Comparison of ENCODE assay signal across 8 cellular contexts in genomic region chr10:87082219-87082618, GRCh38. TPM values are rescaled to one million over a fixed set of nuclear protein-coding genes. Genes with fewer than 3 reads are reported as not detected.
DNase-seq lines count a peak whose midpoint lies in the region; ATAC-seq, FAIRE-seq and TF ChIP-seq lines count a peak whose summit lies in the region.
"Not testable (repeated sequence)": the region's sequence is repeated elsewhere in the genome, so short reads cannot be mapped to it uniquely, and the experiment has no call there.

No MANE protein-coding gene starts in this region.

- intact Hi-C loops in CD4-positive, alpha-beta memory T cell (cut with micrococcal nuclease); activated CD4-positive, alpha-beta T cell treated with anti-CD3 and anti-CD28 coated beads for 36 hours (cut with DNase I, micrococcal nuclease); esophagus squamous epithelium (cut with DNase I); thyroid gland (cut with DNase I): not testable (repeated sequence)

- peak; percentile 46; the same call in 1 of the 2 replicates for TF ChIP-seq EP300 in Ishikawa (IDR thresholded peaks at IDR 0.05; ENCODE audit: borderline replicate concordance)

- dilution Hi-C loops in keratinocyte (cut with MboI; ENCODE audit: extremely low pct_ligation_motif_present, low sequenced_read_pairs), result not testable (repeated sequence)

- POLR2A ChIA-PET in CD4-positive, alpha-beta memory T cell (lab: Charles Lee; ENCODE audit: partially characterized antibody), result interaction anchor here (3.6 kb wide), 1 partner anchor 12 kb away, joined by 34 read pairs; the partner anchor contains the start of genes GLUD1 and SHLD2
- POLR2A ChIA-PET in activated CD4-positive, alpha-beta T cell treated with anti-CD3 and anti-CD28 coated beads for 36 hours (lab: Charles Lee), result not testable (repeated sequence)

- TF ChIP-seq POLR2A in esophagus squamous epithelium (IDR thresholded peaks at IDR 0.05), result peak in 2 of 4 donors; percentile 10 to 20
- TF ChIP-seq POLR2A in thyroid gland (IDR thresholded peaks at IDR 0.05), result peak in 1 of 2 donors; percentile 70

- TF ChIP-seq CTCF in brain (conservative IDR thresholded peaks at IDR 0.05); esophagus squamous epithelium (IDR thresholded peaks at IDR 0.05); keratinocyte (optimal IDR thresholded peaks at IDR 0.05 in 1 of 3, IDR thresholded peaks at IDR 0.05 in 1 of 3, conservative IDR thresholded peaks at IDR 0.05 in 1 of 3; ENCODE audit: extremely low read depth in 1 of 3, insufficient read depth in 2 of 3, low read length in 3 of 3); neural crest cell (conservative IDR thresholded peaks at IDR 0.05); thyroid gland (IDR thresholded peaks at IDR 0.05): not testable (repeated sequence)

- not testable (repeated sequence) for H3K27ac ChIP-seq in CD4-positive, alpha-beta memory T cell (ENCODE audit: low read depth, low read length)
- H3K27ac ChIP-seq in esophagus squamous epithelium, result peak overlapping the region; percentile 66 to 89 (median 85)
- H3K27ac ChIP-seq in keratinocyte (ENCODE audit: control insufficient read depth, insufficient read depth, low read length), result peak overlapping the region; percentile 86
- H3K27ac ChIP-seq in thyroid gland, result peak overlapping the region; percentile 63 to 90 (median 86)

- peaks cover 39% of the 10 kb centered on the region for H3K4me1 ChIP-seq in CD4-positive, alpha-beta memory T cell (ENCODE audit: insufficient read depth, low read length)
- H3K4me1 ChIP-seq in esophagus squamous epithelium, result peaks cover 14 to 62% (median 24%) of the 10 kb centered on the region in 3 donors
- H3K4me1 ChIP-seq in keratinocyte (ENCODE audit: control insufficient read depth, extremely low read depth, insufficient read depth, low read length), result peaks cover 27% of the 10 kb centered on the region
- peaks cover 35 to 45% of the 10 kb centered on the region in 2 donors for H3K4me1 ChIP-seq in thyroid gland

- H3K9me1 ChIP-seq in keratinocyte (ENCODE audit: control insufficient read depth, extremely low read depth, insufficient read depth, low read length), result not testable (repeated sequence)

- not testable (repeated sequence) for H2AFZ ChIP-seq in keratinocyte (ENCODE audit: control insufficient read depth, low read length)

- H3K9me3 Mint-ChIP-seq in CD4-positive, alpha-beta memory T cell; activated CD4-positive, alpha-beta T cell treated with anti-CD3 and anti-CD28 coated beads for 36 hours (ENCODE audit: low read depth); neural crest cell: not testable (repeated sequence)
- H3K9me3 Mint-ChIP-seq in brain, result peaks cover 0 to 24% (median 10%) of the 10 kb centered on the region in 5 experiments

- peaks cover 36 to 60% (median 51%) of the 10 kb centered on the region in 4 donors for H3K4me1 Mint-ChIP-seq in CD4-positive, alpha-beta memory T cell
- H3K4me1 Mint-ChIP-seq in activated CD4-positive, alpha-beta T cell treated with anti-CD3 and anti-CD28 coated beads for 36 hours, result peaks cover 62% of the 10 kb centered on the region
- H3K4me1 Mint-ChIP-seq in brain, result peaks cover 48% of the 10 kb centered on the region
- peaks cover 28% of the 10 kb centered on the region for H3K4me1 Mint-ChIP-seq in neural crest cell

- not testable (repeated sequence) for H3K4me3 ChIP-seq in CD4-positive, alpha-beta memory T cell (ENCODE audit: low read length in 2 of 2); esophagus squamous epithelium; keratinocyte (ENCODE audit: control insufficient read depth in 2 of 3, extremely low read depth in 1 of 3, insufficient read depth in 2 of 3, low read depth in 1 of 3, low read length in 3 of 3); thyroid gland (replicated peaks in 1 of 3)

- peak; percentile 56 for FAIRE-seq in keratinocyte (lab: Jason Lieb, UNC)

- H3K27me3 ChIP-seq in CD4-positive, alpha-beta memory T cell (ENCODE audit: insufficient read depth, low read length); esophagus squamous epithelium; keratinocyte (ENCODE audit: control insufficient read depth, extremely low read depth, insufficient read depth, low read length); thyroid gland: not testable (repeated sequence)

- CTCF ChIA-PET in CD4-positive, alpha-beta memory T cell (lab: Charles Lee; ENCODE audit: partially characterized antibody), result interaction anchor here (0.6 kb wide), 1 partner anchor 690 kb away, joined by 4 read pairs; no protein-coding TSS in a partner anchor
- CTCF ChIA-PET in activated CD4-positive, alpha-beta T cell treated with anti-CD3 and anti-CD28 coated beads for 36 hours (lab: Charles Lee), result interaction anchor here (1.5 kb wide), 1 partner anchor 11 kb away, joined by 7 read pairs; no protein-coding TSS in a partner anchor

- H4K20me1 ChIP-seq in keratinocyte (ENCODE audit: control insufficient read depth, extremely low read depth, insufficient read depth, low read length), result not testable (repeated sequence)

- peak overlapping the region in 6 of 7 donors; percentile 89 to 98 (median 96) for H3K27ac Mint-ChIP-seq in CD4-positive, alpha-beta memory T cell
- H3K27ac Mint-ChIP-seq in activated CD4-positive, alpha-beta T cell treated with anti-CD3 and anti-CD28 coated beads for 36 hours, result peak overlapping the region; percentile 85
- peak overlapping the region in 4 of 5 experiments; percentile 15 to 82 (median 80) for H3K27ac Mint-ChIP-seq in brain
- peak overlapping the region; percentile 69 for H3K27ac Mint-ChIP-seq in neural crest cell (ENCODE audit: unreplicated experiment)

- H3K9ac ChIP-seq in keratinocyte (ENCODE audit: control insufficient read depth, extremely low read depth, insufficient read depth, low read length), result peak overlapping the region; percentile 58

- H3K79me2 ChIP-seq in keratinocyte (ENCODE audit: control insufficient read depth, insufficient read depth, low read length), result peaks cover 50% of the 10 kb centered on the region

- peak overlapping the region; percentile 31 for H3K4me2 ChIP-seq in keratinocyte (ENCODE audit: control insufficient read depth, extremely low read depth, insufficient read depth, low read depth, low read length)

- TF ChIP-seq RAD21 in Ishikawa (IDR thresholded peaks at IDR 0.05; ENCODE audit: low read depth), result 0 out of 2 replicates have a peak, but pooled peaks have one; percentile 11

- 7 to 39% methylated on average over 1 of the region's 1 CpG for WGBS in esophagus squamous epithelium, 2 donors
- WGBS in thyroid gland, 2 donors, result 24 to 35% methylated on average over 1 of the region's 1 CpG

- ATAC-seq in activated CD4-positive, alpha-beta T cell treated with anti-CD3 and anti-CD28 coated beads for 36 hours, result not testable (repeated sequence)

- not testable (repeated sequence) for H3K36me3 ChIP-seq in CD4-positive, alpha-beta memory T cell (ENCODE audit: insufficient read depth, low read length); esophagus squamous epithelium; keratinocyte (ENCODE audit: control insufficient read depth in 2 of 2, extremely low read depth in 1 of 2, insufficient read depth in 2 of 2, low read length in 2 of 2); thyroid gland

- H3K27me3 Mint-ChIP-seq in CD4-positive, alpha-beta memory T cell; activated CD4-positive, alpha-beta T cell treated with anti-CD3 and anti-CD28 coated beads for 36 hours; brain; neural crest cell (ENCODE audit: low read depth): not testable (repeated sequence)

- not testable (repeated sequence) for H3K9me3 ChIP-seq in CD4-positive, alpha-beta memory T cell (ENCODE audit: control insufficient read depth in 1 of 2, low read length in 2 of 2); esophagus squamous epithelium; keratinocyte (ENCODE audit: control insufficient read depth, low read depth, low read length); thyroid gland

- H3K4me3 Mint-ChIP-seq in CD4-positive, alpha-beta memory T cell, result peak overlapping the region in 3 of 8 donors; percentile 13 to 35 (median 32)
- peak overlapping the region; percentile 12 for H3K4me3 Mint-ChIP-seq in activated CD4-positive, alpha-beta T cell treated with anti-CD3 and anti-CD28 coated beads for 36 hours
- H3K4me3 Mint-ChIP-seq in brain, result peak overlapping the region in 2 of 5 experiments; percentile 14 to 52
- not testable (repeated sequence) for H3K4me3 Mint-ChIP-seq in neural crest cell

- H3K36me3 Mint-ChIP-seq in CD4-positive, alpha-beta memory T cell, result peaks cover 12% of the 10 kb centered on the region in 2 donors
- peaks cover 32% of the 10 kb centered on the region for H3K36me3 Mint-ChIP-seq in activated CD4-positive, alpha-beta T cell treated with anti-CD3 and anti-CD28 coated beads for 36 hours (ENCODE audit: low read depth)
- H3K36me3 Mint-ChIP-seq in brain (peaks cover 65% of the 10 kb centered on the region), neural crest cell (ENCODE audit: low read depth) (peaks cover 18% of the 10 kb centered on the region)

- not testable (repeated sequence) for DNase-seq in CD4-positive, alpha-beta memory T cell; activated CD4-positive, alpha-beta T cell treated with anti-CD3 and anti-CD28 coated beads for 36 hours; esophagus squamous epithelium (lab: John Stamatoyannopoulos, UW); keratinocyte (ENCODE audit: low read depth, low spot score); neural crest cell (ENCODE audit: low read depth, low spot score); thyroid gland

RNA-seq across cellular contexts. Expression of gene GLUD1, which starts 12.4 kb away (rescaled TPM):
- total RNA-seq in CD4-positive, alpha-beta memory T cell, result 10 to 100 TPM; 75.8 to 83.8 TPM
- polyA plus RNA-seq in CD4-positive, alpha-beta memory T cell, result 100 to 1,000 TPM; 125 to 158 TPM
- 100 to 1,000 TPM in 1 of 2 experiments, 10 to 100 TPM in 1; 98.4 to 125 TPM for total RNA-seq in activated CD4-positive, alpha-beta T cell treated with anti-CD3 and anti-CD28 coated beads for 36 hours
- polyA plus RNA-seq in brain (ENCODE audit: insufficient read depth, low read depth, low replicate concordance), result 117 TPM
- total RNA-seq in esophagus squamous epithelium, result 100 to 1,000 TPM; 114 to 204 (median 130) TPM
- 82.1 to 124 TPM (median 106 TPM) in 3 replicates for polyA plus RNA-seq in keratinocyte
- polyA plus RNA-seq in keratinocyte (2011; ENCODE audit: low read depth), result 14.5 TPM
- 77.4 and 109 TPM in 2 replicates for polyA plus RNA-seq in keratinocyte (2011; cell fraction: cytosol; rRNA removed)
- 81.0 and 84.9 TPM in 2 replicates for polyA plus RNA-seq in keratinocyte (2011; cell fraction: nucleus; rRNA removed)
- 60.5 and 95.3 TPM in 2 replicates for polyA plus RNA-seq in keratinocyte (2012; ENCODE audit: low replicate concordance)
- polyA minus RNA-seq in keratinocyte, result 38.3 to 154 TPM (median 92.6 TPM) in 3 replicates
- 96.5 TPM for polyA minus RNA-seq in keratinocyte (2011; cell fraction: cytosol; rRNA and poly(A)+ RNA removed)
- 49.8 and 69.4 TPM in 2 replicates for polyA minus RNA-seq in keratinocyte (2011; cell fraction: nucleus; rRNA and poly(A)+ RNA removed)
- 101 and 105 TPM in 2 replicates for total RNA-seq in neural crest cell
- total RNA-seq in thyroid gland, result 100 to 1,000 TPM; 154 to 199 (median 157) TPM

RNA-seq across cellular contexts. Expression of gene SHLD2, which starts 12.8 kb away (rescaled TPM):
- 10 to 100 TPM; 24.0 to 26.5 TPM for total RNA-seq in CD4-positive, alpha-beta memory T cell
- 10 to 100 TPM; 20.7 to 25.8 TPM for polyA plus RNA-seq in CD4-positive, alpha-beta memory T cell
- 10 to 100 TPM; 29.7 to 29.9 TPM for total RNA-seq in activated CD4-positive, alpha-beta T cell treated with anti-CD3 and anti-CD28 coated beads for 36 hours
- polyA plus RNA-seq in brain (ENCODE audit: insufficient read depth, low read depth, low replicate concordance) (2.3 TPM), keratinocyte (7.6 to 15.8 TPM (median 10.2 TPM) in 3 replicates)
- total RNA-seq in esophagus squamous epithelium (10 to 100 TPM; 12.7 to 31.7 (median 21.5) TPM), neural crest cell (26.9 and 28.3 TPM in 2 replicates), thyroid gland (10 to 100 TPM; 60.8 to 71.9 (median 63.6) TPM)
- polyA plus RNA-seq in keratinocyte (2011; ENCODE audit: low read depth), result 6.4 TPM
- polyA plus RNA-seq in keratinocyte (2011; cell fraction: cytosol; rRNA removed), result 5.6 and 13.0 TPM in 2 replicates
- 12.3 and 13.9 TPM in 2 replicates for polyA plus RNA-seq in keratinocyte (2011; cell fraction: nucleus; rRNA removed)
- 6.4 and 10.6 TPM in 2 replicates for polyA plus RNA-seq in keratinocyte (2012; ENCODE audit: low replicate concordance)
- polyA minus RNA-seq in keratinocyte, result 2.9 to 17.5 TPM (median 6.6 TPM) in 3 replicates
- polyA minus RNA-seq in keratinocyte (2011; cell fraction: cytosol; rRNA and poly(A)+ RNA removed), result 10.2 TPM
- 8.5 and 12.1 TPM in 2 replicates for polyA minus RNA-seq in keratinocyte (2011; cell fraction: nucleus; rRNA and poly(A)+ RNA removed)
